In the genomic region with DNA sequence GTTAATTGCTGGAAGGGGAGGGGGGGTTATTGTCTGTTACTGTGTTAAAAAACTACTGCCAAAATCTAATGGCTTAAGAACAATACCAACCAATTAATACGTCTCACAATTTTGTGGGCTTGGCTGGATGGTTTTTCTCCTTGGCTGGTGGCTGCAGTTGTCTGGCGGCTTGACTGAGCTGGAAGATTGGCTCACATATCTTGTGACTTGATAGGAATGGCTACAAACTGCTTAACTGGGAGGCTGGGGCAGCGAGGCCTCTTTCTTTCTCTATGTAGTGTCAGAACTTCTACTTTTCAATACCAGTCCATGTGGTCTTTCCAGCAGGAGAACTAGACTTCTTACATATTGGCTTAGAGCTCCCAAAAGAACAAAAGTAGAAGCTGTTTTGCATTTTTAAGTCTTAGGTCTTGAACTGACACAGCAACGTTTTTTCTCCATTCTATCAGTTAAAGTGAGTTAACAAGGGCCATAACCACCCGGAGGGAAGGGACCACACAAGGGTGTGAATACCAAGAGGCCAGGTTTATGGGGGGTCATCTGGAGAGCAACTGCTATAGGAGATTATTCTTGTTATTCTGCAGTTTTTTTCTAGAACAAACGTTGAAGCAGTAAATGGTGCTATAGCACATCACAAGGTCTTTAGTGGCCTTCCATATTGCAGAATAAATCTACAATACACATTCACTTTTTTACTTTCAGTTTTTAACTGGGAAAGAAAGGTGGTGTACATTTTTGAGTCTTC, we compare ENCODE assay signal across 25 cellular contexts. TPM values are rescaled to one million over a fixed set of nuclear protein-coding genes. Genes with fewer than 3 reads are reported as not detected.
DNase-seq lines count a peak whose midpoint lies in the region; ATAC-seq and TF ChIP-seq lines count a peak whose summit lies in the region.
"Had no signal": no experiment of that assay in that cellular context is flagged by ENCODE, and none has a peak within 500 bp of the region (broad histone marks: within the 10 kb centered on the region; RNA-seq: fewer than 3 reads in every experiment).

No MANE protein-coding gene starts in this region.

- intact Hi-C loops in dorsolateral prefrontal cortex (cut with DNase I) = no loop called here

- DNase-seq in D341Med (ENCODE audit: low spot score) = peak; percentile 19
- DNase-seq in SJSA1 (ENCODE audit: low read depth in 1 of 2, low spot score in 2 of 2) = peak in 1 of 2 experiments; percentile 20
- DNase-seq in hepatocyte (ENCODE audit: low spot score) = peak; percentile 50
- DNase-seq in pons (ENCODE audit: low spot score) = peak; percentile 5
- no peak for DNase-seq in COLO668 (lab: John Stamatoyannopoulos, UW; ENCODE audit: unreplicated experiment)
- DNase-seq in activated effector memory CD4-positive, alpha-beta T cell treated with Interleukin-2 at 50 U/mL for 16 hours = no peak
- no peak for DNase-seq in dorsolateral prefrontal cortex
- DNase-seq: activated CD4-positive, alpha-beta memory T cell treated with anti-CD3 and anti-CD28 coated beads for 36 hours; dermis blood vessel endothelial cell; GDM1; glutamatergic neuron; H7; NCI-H1092 treated with DMSO at 0.1 percent for 48 hours; NCI-H2029; NCI-H226; NCI-H748 treated with DMSO at 0.1 percent for 48 hours; stimulated activated CD4-positive, alpha-beta T cell treated with anti-CD3 and anti-CD28 coated beads, Interleukin-1b, Interleukin-23, amount 100 ng/mL, for 48 hours; stimulated activated CD8-positive, alpha-beta memory T cell treated with anti-CD3 and anti-CD28 coated beads, Interleukin-4, amount 100 ng/mL, for 48 hours; stomach; T-helper 1 cell; tibial artery had no signal

- H3K27me3 ChIP-seq in SJSA1 (replicated peaks) = no peaks in the 10 kb centered on the region
- H3K27me3 ChIP-seq in hepatocyte = no peaks in the 10 kb centered on the region
- H3K27me3 ChIP-seq in dorsolateral prefrontal cortex = no peaks in the 10 kb centered on the region
- H3K27me3 ChIP-seq: stomach, tibial artery had no signal

- H2AFZ ChIP-seq in hepatocyte = no peak overlapping the region

- peaks cover 17% of the 10 kb centered on the region for H3K36me3 ChIP-seq in SJSA1
- no peaks in the 10 kb centered on the region for H3K36me3 ChIP-seq in hepatocyte (replicated peaks; ENCODE audit: insufficient read depth, low read depth)

- no peak for ATAC-seq in GM19397 (IDR thresholded peaks at IDR 0.05; ENCODE audit: unreplicated experiment)
- ATAC-seq: activated CD4-positive, CD25-positive, alpha-beta regulatory T cell treated with anti-CD3 and anti-CD28 coated beads, Interleukin-2, amount 50 U/mL, for 24 hours; activated T-helper 17 cell treated with anti-CD3 and anti-CD28 coated beads, Interleukin-2, amount 50 U/mL, for 72 hours had no signal

- no peaks in the 10 kb centered on the region for H3K79me2 ChIP-seq in hepatocyte

- peak overlapping the region; percentile 15; the same call in 1 of the 2 replicates for H3K27ac ChIP-seq in SJSA1
- H3K27ac ChIP-seq in hepatocyte = peak overlapping the region; percentile 50
- no peak overlapping the region for H3K27ac ChIP-seq in dorsolateral prefrontal cortex
- H3K27ac ChIP-seq: skin epidermis, stomach had no signal

- H3K4me2 ChIP-seq in hepatocyte = peak overlapping the region; percentile 36

- H3K4me3 ChIP-seq in SJSA1 (no peak overlapping the region), hepatocyte (no peak overlapping the region), dorsolateral prefrontal cortex (no peak overlapping the region)
- H3K4me3 ChIP-seq: skin epidermis, stomach, tibial artery had no signal

- no peaks in the 10 kb centered on the region for H4K20me1 ChIP-seq in hepatocyte (ENCODE audit: insufficient read depth, poor library complexity, severe bottlenecking)

- TF ChIP-seq CTCF in hepatocyte (IDR thresholded peaks at IDR 0.05; ENCODE audit: poor library complexity) (no peak), dorsolateral prefrontal cortex (IDR thresholded peaks at IDR 0.05 in 54 of 56, conservative IDR thresholded peaks at IDR 0.05 in 2 of 56; ENCODE audit: low read depth in 1 of 56, partially characterized antibody in 56 of 56) (no peak)

- no peaks in the 10 kb centered on the region for H3K9me2 ChIP-seq in hepatocyte (replicated peaks; ENCODE audit: insufficient read depth)

- 48% methylated on average over 5 of the region's 6 CpGs for WGBS in hepatocyte (ENCODE audit: low lambda C conversion rate, missing lambda C conversion rate)

- H3K9me3 ChIP-seq in SJSA1 (replicated peaks) (no peaks in the 10 kb centered on the region), hepatocyte (ENCODE audit: low read depth) (no peaks in the 10 kb centered on the region)
- H3K9me3 ChIP-seq: stomach, tibial artery had no signal

- H3K4me1 ChIP-seq in SJSA1 (replicated peaks) (peaks cover 6% of the 10 kb centered on the region; the same call in 1 of the 2 replicates), hepatocyte (ENCODE audit: insufficient read depth) (no peaks in the 10 kb centered on the region)
- H3K4me1 ChIP-seq: stomach, tibial artery had no signal

RNA-seq across cellular contexts. Expression of a gene that starts 46.9 kb away (rescaled TPM):
- total RNA-seq in SJSA1 (2014; rRNA removed; shearing (Covaris generic)) = 20.9 and 22.2 TPM in 2 replicates
- total RNA-seq in hepatocyte = 39.8 and 48.6 TPM in 2 replicates
- 11.7 and 16.5 TPM in 2 replicates for polyA plus RNA-seq in hepatocyte
- total RNA-seq in dorsolateral prefrontal cortex = 100 to 1,000 TPM in 37 of 120 experiments, 10 to 100 TPM in 83; 65.8 to 127 (median 95.1) TPM

Comparison
In these comparisons a context has a peak if more than half of its experiments do, and no peak if none do; other contexts are left out.
1. DNase-seq: peak in D341Med (single experiment), hepatocyte (single experiment) and pons (single experiment); none in COLO668 (single experiment), activated effector memory CD4-positive, alpha-beta T cell treated with Interleukin-2 at 50 U/mL for 16 hours (single experiment) and dorsolateral prefrontal cortex (0 of 10).
2. H3K27ac ChIP-seq: peak in SJSA1 (single experiment) and hepatocyte (single experiment); none in dorsolateral prefrontal cortex (0 of 59).